10 cellular contexts compared by ENCODE assay signal in the genomic region with DNA sequence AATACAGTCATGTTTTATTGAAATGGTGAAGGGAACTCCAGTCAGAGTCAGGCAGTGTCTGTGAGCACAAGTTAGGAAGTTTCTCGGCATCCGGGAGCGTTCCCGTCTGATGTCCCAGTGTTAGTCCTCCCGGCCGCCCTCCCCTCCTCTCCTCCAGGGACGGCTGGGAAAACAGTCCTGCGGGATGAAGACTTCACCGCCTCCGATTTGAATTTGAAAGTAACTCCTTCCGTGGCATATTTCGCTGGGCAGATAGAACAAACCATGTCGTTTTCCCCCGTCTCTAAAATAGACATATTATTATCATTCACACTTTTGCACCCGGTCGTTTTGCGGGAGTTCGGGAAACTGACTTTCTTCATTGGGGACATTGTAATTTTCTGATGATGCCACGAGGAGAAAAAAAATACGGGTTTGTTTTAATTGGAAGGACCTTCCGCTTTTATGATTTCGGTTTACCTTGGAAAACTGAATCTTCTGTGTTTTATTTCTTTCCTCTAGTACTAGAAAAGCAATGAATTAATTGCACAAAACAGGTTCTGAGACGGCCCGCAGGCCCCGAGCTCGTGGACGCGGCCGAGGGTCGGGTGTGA.
DNase-seq lines count a peak whose midpoint lies in the region; ATAC-seq lines count a peak whose summit lies in the region.
"Had no signal": no experiment of that assay in that cellular context is flagged by ENCODE, and none has a peak within 500 bp of the region (broad histone marks: within the 10 kb centered on the region; RNA-seq: fewer than 3 reads in every experiment).

No MANE protein-coding gene starts in this region.

- H3K4me3 Mint-ChIP-seq in dendritic cell treated with granulocyte-macrophage colony-stimulating factor and Interleukin-4, amounts not matched to agents 40 ng/mL and 50 ng/mL, for 4 days: peak overlapping the region; percentile 63

- ATAC-seq in GM21528 (IDR thresholded peaks at IDR 0.05; ENCODE audit: low FRiP score, unreplicated experiment): no peak

- no peaks in the 10 kb centered on the region for H3K79me2 ChIP-seq in ACC112 (ENCODE audit: control insufficient read depth, insufficient read depth, low read length, unreplicated experiment)

- peaks cover 13% of the 10 kb centered on the region for H3K4me1 Mint-ChIP-seq in dendritic cell treated with granulocyte-macrophage colony-stimulating factor and Interleukin-4, amounts not matched to agents 40 ng/mL and 50 ng/mL, for 4 days (ENCODE audit: low read depth)

- no peak overlapping the region for H3K9ac ChIP-seq in muscle layer of colon (ENCODE audit: low read length)

- H3K9me3 ChIP-seq in muscle layer of colon (ENCODE audit: low read length): no peaks in the 10 kb centered on the region

- DNase-seq in H7 (peak; percentile 79), HT-29 (ENCODE audit: low spot score) (no peak), dedifferentiated amniotic fluid mesenchymal stem cell (ENCODE audit: extremely low spot score) (no peak), COLO829 (ENCODE audit: low spot score) (no peak)
- DNase-seq: GF-D8, NCI-H524 had no signal

- H3K4me3 ChIP-seq in ACC112 (ENCODE audit: low read depth, low read length): peak overlapping the region; percentile 66
- peak overlapping the region; percentile 26; the same call in 1 of the 2 replicates for H3K4me3 ChIP-seq in H7 (ENCODE audit: insufficient read depth, low read depth, low read length)
- H3K4me3 ChIP-seq in muscle layer of colon (ENCODE audit: low read depth in 1 of 2, low read length in 2 of 2): peak overlapping the region; percentile 42 to 52

- H3K27me3 ChIP-seq in ACC112 (ENCODE audit: insufficient read depth, low read length) (peaks cover 61% of the 10 kb centered on the region), H7 (ENCODE audit: control insufficient read depth, insufficient read depth, low read length) (peaks cover 19% of the 10 kb centered on the region; the same call in 1 of the 2 replicates), muscle layer of colon (ENCODE audit: control insufficient read depth in 1 of 2, insufficient read depth in 2 of 2, low read length in 2 of 2) (peaks cover 31 to 43% of the 10 kb centered on the region in 2 donors)

- intact Hi-C loops in dendritic cell treated with granulocyte-macrophage colony-stimulating factor and Interleukin-4, amounts not matched to agents 40 ng/mL and 50 ng/mL, for 4 days (cut with micrococcal nuclease): no loop called here

- H3K36me3 Mint-ChIP-seq in dendritic cell treated with granulocyte-macrophage colony-stimulating factor and Interleukin-4, amounts not matched to agents 40 ng/mL and 50 ng/mL, for 4 days (ENCODE audit: low read depth): no peaks in the 10 kb centered on the region

- H3K27me3 Mint-ChIP-seq in dendritic cell treated with granulocyte-macrophage colony-stimulating factor and Interleukin-4, amounts not matched to agents 40 ng/mL and 50 ng/mL, for 4 days: peaks cover 73% of the 10 kb centered on the region

- no peak overlapping the region for H3K27ac Mint-ChIP-seq in dendritic cell treated with granulocyte-macrophage colony-stimulating factor and Interleukin-4, amounts not matched to agents 40 ng/mL and 50 ng/mL, for 4 days

- H3K4me1 ChIP-seq in ACC112 (ENCODE audit: control insufficient read depth, insufficient read depth, low read length, unreplicated experiment) (peaks cover 7% of the 10 kb centered on the region), muscle layer of colon (ENCODE audit: insufficient read depth, low read length) (no peaks in the 10 kb centered on the region)

- H2AFZ ChIP-seq in ACC112 (ENCODE audit: low read length, unreplicated experiment): peak overlapping the region; percentile 38

- H3K36me3 ChIP-seq in ACC112 (ENCODE audit: insufficient read depth, low read length) (no peaks in the 10 kb centered on the region), H7 (replicated peaks; ENCODE audit: control insufficient read depth, insufficient read depth, low read length) (no peaks in the 10 kb centered on the region), muscle layer of colon (ENCODE audit: insufficient read depth, low read length) (no peaks in the 10 kb centered on the region)

- no peaks in the 10 kb centered on the region for H3K9me3 Mint-ChIP-seq in dendritic cell treated with granulocyte-macrophage colony-stimulating factor and Interleukin-4, amounts not matched to agents 40 ng/mL and 50 ng/mL, for 4 days

- H3K27ac ChIP-seq in ACC112 (ENCODE audit: low read depth, low read length): no peak overlapping the region
- no peak overlapping the region for H3K27ac ChIP-seq in muscle layer of colon (ENCODE audit: low read depth, low read length)
